In genomic region chr16:1959269-1960039, GRCh38 we compare ENCODE assay signal across 1 cellular context.
TF ChIP-seq lines count a peak whose summit lies in the region.

Gene NDUFB10, plus strand, starts transcription at chr16:1959538. Its CDS starts 87 bp downstream, at chr16:1959625.

TF ChIP-seq in HepG2, 621 proteins besides CTCF, POLR2A, EP300 and RAD21 (continued from another document and continues in another):
- TF ChIP-seq RXRA (CRISPR knock-in tag; IDR thresholded peaks at IDR 0.05) = peak; percentile 64; the same call in 1 of the 2 replicates
- no peak for TF ChIP-seq NFE2L2 (IDR thresholded peaks at IDR 0.05; ENCODE audit: low read length)
- TF ChIP-seq HOXA7 (CRISPR knock-in tag; IDR thresholded peaks at IDR 0.05) = no peak
- 0 out of 2 replicates have a peak, but pooled peaks have one; percentile 23 for TF ChIP-seq SMAD3 (CRISPR knock-in tag; IDR thresholded peaks at IDR 0.05)
- no peak for TF ChIP-seq IRX3 (CRISPR knock-in tag; IDR thresholded peaks at IDR 0.05; ENCODE audit: borderline replicate concordance, low read depth)
- TF ChIP-seq TEAD2 (CRISPR knock-in tag; IDR thresholded peaks at IDR 0.05) = no peak
- no peak for TF ChIP-seq MIER3 (CRISPR knock-in tag; IDR thresholded peaks at IDR 0.05; ENCODE audit: borderline replicate concordance)
- no peak for TF ChIP-seq MTA1 (CRISPR knock-in tag; IDR thresholded peaks at IDR 0.05; ENCODE audit: borderline replicate concordance)
- peak; percentile 64; the same call in 1 of the 2 replicates for TF ChIP-seq ZNF354B (CRISPR knock-in tag; IDR thresholded peaks at IDR 0.05)
- no peak for TF ChIP-seq HIC2 (CRISPR knock-in tag; IDR thresholded peaks at IDR 0.05; ENCODE audit: low read depth)
- TF ChIP-seq TRIM22 (IDR thresholded peaks at IDR 0.05) = no peak
- peak; percentile 82 for TF ChIP-seq SP4 (CRISPR knock-in tag; IDR thresholded peaks at IDR 0.05)
- TF ChIP-seq MLX (CRISPR knock-in tag; IDR thresholded peaks at IDR 0.05) = no peak
- TF ChIP-seq THYN1 (CRISPR knock-in tag; IDR thresholded peaks at IDR 0.05; ENCODE audit: borderline replicate concordance, low read depth) = no peak
- no peak for TF ChIP-seq ZNF557 (CRISPR knock-in tag; IDR thresholded peaks at IDR 0.05)
- peak; percentile 74; the same call in 1 of the 2 replicates for TF ChIP-seq MTERF4 (CRISPR knock-in tag; IDR thresholded peaks at IDR 0.05)
- no peak for TF ChIP-seq ATF1 (CRISPR knock-in tag; IDR thresholded peaks at IDR 0.05)
- no peak; the same call in 1 of the 2 replicates for TF ChIP-seq PATZ1 (CRISPR knock-in tag; IDR thresholded peaks at IDR 0.05)
- TF ChIP-seq YEATS4 (CRISPR knock-in tag; IDR thresholded peaks at IDR 0.05; ENCODE audit: borderline replicate concordance) = peak; percentile 91
- no peak for TF ChIP-seq TARDBP (CRISPR knock-in tag; IDR thresholded peaks at IDR 0.05)
- no peak for TF ChIP-seq CREBL2 (CRISPR knock-in tag; IDR thresholded peaks at IDR 0.05; ENCODE audit: borderline replicate concordance)
- no peak for TF ChIP-seq NFE2 (CRISPR knock-in tag; IDR thresholded peaks at IDR 0.05)
- TF ChIP-seq HINFP (CRISPR knock-in tag; IDR thresholded peaks at IDR 0.05; ENCODE audit: low read depth) = peak; percentile 87; the same call in 1 of the 2 replicates
- no peak for TF ChIP-seq JUN (CRISPR knock-in tag; IDR thresholded peaks at IDR 0.05)
- no peak for TF ChIP-seq ZNF484 (CRISPR knock-in tag; IDR thresholded peaks at IDR 0.05; ENCODE audit: borderline replicate concordance, low read depth)
- TF ChIP-seq SKI (IDR thresholded peaks at IDR 0.05; ENCODE audit: partially characterized antibody) = peak; percentile 48
- TF ChIP-seq ZNF512B (CRISPR knock-in tag; IDR thresholded peaks at IDR 0.05; ENCODE audit: borderline replicate concordance) = no peak
- no peak for TF ChIP-seq ZFAT (CRISPR knock-in tag; conservative IDR thresholded peaks at IDR 0.05)
- no peak for TF ChIP-seq ZNF598 (CRISPR knock-in tag; IDR thresholded peaks at IDR 0.05; ENCODE audit: borderline replicate concordance)
- peak; percentile 87 for TF ChIP-seq ZSCAN25 (CRISPR knock-in tag; IDR thresholded peaks at IDR 0.05)
- TF ChIP-seq ZNF383 (CRISPR knock-in tag; IDR thresholded peaks at IDR 0.05; ENCODE audit: borderline replicate concordance) = no peak
- TF ChIP-seq ESRRA (CRISPR knock-in tag; IDR thresholded peaks at IDR 0.05; ENCODE audit: low read depth) = peak; percentile 48; the same call in 1 of the 2 replicates
- peak; percentile 76; the same call in 1 of the 2 replicates for TF ChIP-seq TSC22D2 (CRISPR knock-in tag; IDR thresholded peaks at IDR 0.05; ENCODE audit: borderline replicate concordance)
- TF ChIP-seq KLF16 (CRISPR knock-in tag; IDR thresholded peaks at IDR 0.05) = peak in 1 of 2 experiments; percentile 83; a peak in 1 of 4 replicates
- TF ChIP-seq GMEB2 (CRISPR knock-in tag; IDR thresholded peaks at IDR 0.05; ENCODE audit: low read depth) = peak; percentile 81
- no peak for TF ChIP-seq PLRG1 (conservative IDR thresholded peaks at IDR 0.05)
- peak; percentile 66; the same call in 1 of the 2 replicates for TF ChIP-seq ZNF280B (CRISPR knock-in tag; IDR thresholded peaks at IDR 0.05; ENCODE audit: borderline replicate concordance)
- no peak for TF ChIP-seq NFRKB (IDR thresholded peaks at IDR 0.05)
- TF ChIP-seq SMC3 (IDR thresholded peaks at IDR 0.05; ENCODE audit: low read length) = no peak
- TF ChIP-seq ZNF543 (CRISPR knock-in tag; IDR thresholded peaks at IDR 0.05) = no peak
- no peak for TF ChIP-seq CC2D1A (CRISPR knock-in tag; IDR thresholded peaks at IDR 0.05)
- TF ChIP-seq RBM39 (IDR thresholded peaks at IDR 0.05; ENCODE audit: low read depth, low read length, poor library complexity, severe bottlenecking) = no peak
- TF ChIP-seq CBX2 (IDR thresholded peaks at IDR 0.05; ENCODE audit: low read depth, low read length) = no peak
- TF ChIP-seq CBX2 (CRISPR knock-in tag; IDR thresholded peaks at IDR 0.05; ENCODE audit: low read depth) = no peak
- no peak for TF ChIP-seq ZNF546 (CRISPR knock-in tag; conservative IDR thresholded peaks at IDR 0.05)
- no peak for TF ChIP-seq FLYWCH1 (CRISPR knock-in tag; IDR thresholded peaks at IDR 0.05)
- peak; percentile 83; the same call in 1 of the 2 replicates for TF ChIP-seq KDM5B (CRISPR knock-in tag; IDR thresholded peaks at IDR 0.05; ENCODE audit: borderline replicate concordance)
- no peak for TF ChIP-seq MTF1 (CRISPR knock-in tag; IDR thresholded peaks at IDR 0.05)
- TF ChIP-seq KAT8 (CRISPR knock-in tag; IDR thresholded peaks at IDR 0.05) = peak; percentile 69
- TF ChIP-seq ZNF329 (CRISPR knock-in tag; IDR thresholded peaks at IDR 0.05; ENCODE audit: low read depth) = peak; percentile 75; the same call in 1 of the 2 replicates
- TF ChIP-seq ZFP36L2 (CRISPR knock-in tag; IDR thresholded peaks at IDR 0.05) = no peak
- 0 out of 2 replicates have a peak, but pooled peaks have one; percentile 23 for TF ChIP-seq ZNF567 (CRISPR knock-in tag; IDR thresholded peaks at IDR 0.05; ENCODE audit: borderline replicate concordance)
- TF ChIP-seq ZNF775 (CRISPR knock-in tag; IDR thresholded peaks at IDR 0.05; ENCODE audit: borderline replicate concordance) = no peak
- TF ChIP-seq HOXA5 (CRISPR knock-in tag; IDR thresholded peaks at IDR 0.05) = peak; percentile 79; the same call in 1 of the 2 replicates
